Comparison of ENCODE assay signal across 8 cellular contexts in the genomic region with DNA sequence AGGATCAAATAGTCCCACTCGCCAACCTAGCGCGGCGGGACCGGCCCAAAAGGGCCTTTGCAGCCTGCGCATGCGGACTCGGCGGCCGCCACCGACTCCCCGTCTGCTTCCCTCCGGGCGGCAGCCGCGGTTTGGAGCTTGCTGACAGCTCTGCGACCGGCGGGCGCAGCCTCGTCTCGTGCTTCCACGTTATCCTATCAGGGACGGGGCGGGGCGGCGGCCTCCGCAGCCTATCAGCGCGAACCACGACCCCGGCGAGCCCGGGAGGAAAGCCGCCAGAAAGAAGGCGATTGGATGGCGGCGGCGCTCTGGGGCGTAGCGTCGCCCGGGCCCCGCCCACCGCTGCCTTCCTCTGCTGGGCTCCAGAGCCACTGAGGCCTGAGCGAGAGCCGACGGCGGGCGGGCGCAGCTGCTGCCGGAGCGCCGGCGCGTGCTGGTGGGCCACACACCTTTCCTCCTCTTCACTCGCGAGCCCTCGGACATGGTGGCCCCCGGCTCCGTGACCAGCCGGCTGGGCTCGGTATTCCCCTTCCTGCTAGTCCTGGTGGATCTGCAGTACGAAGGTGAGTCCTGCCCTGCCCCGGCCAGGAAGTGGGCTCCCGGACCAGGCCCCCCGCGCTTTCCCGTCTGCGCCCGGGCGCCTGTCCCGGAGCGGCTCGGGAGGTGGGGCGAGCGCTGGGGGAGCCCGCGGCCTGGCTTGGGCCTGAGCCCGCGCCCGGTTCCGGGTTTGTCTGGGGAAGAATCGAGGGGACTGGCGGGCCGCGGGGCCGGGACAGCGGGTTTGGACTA. TPM values are rescaled to one million over a fixed set of nuclear protein-coding genes. Genes with fewer than 3 reads are reported as not detected.
DNase-seq lines count a peak whose midpoint lies in the region; ATAC-seq and TF ChIP-seq lines count a peak whose summit lies in the region.

DNAJC3 (plus strand) TSS at position 365 of the 789 bp plus-strand sequence; CDS start at position 482, 117 bp downstream.

- intact Hi-C loops in Panc1 (cut with micrococcal nuclease; ENCODE audit: unreplicated experiment): loop anchor here (10.0 kb wide), 1 partner anchor 158 kb away; no protein-coding TSS in a partner anchor

- H3K36me3 ChIP-seq in Panc1 (ENCODE audit: control insufficient read depth, insufficient read depth, low read length): peaks cover 3% of the 10 kb centered on the region; the same call in 1 of the 2 replicates
- no peaks in the 10 kb centered on the region for H3K36me3 ChIP-seq in mucosa of stomach (ENCODE audit: control insufficient read depth, insufficient read depth, low read length)

- CTCF ChIA-PET in Panc1 (lab: Charles Lee): no interaction called here

- peak; percentile 97 for ATAC-seq in GM21723 (IDR thresholded peaks at IDR 0.05; ENCODE audit: unreplicated experiment)
- ATAC-seq in Panc1: peak; percentile 98
- peak; percentile 96 to 98 for ATAC-seq in activated T-cell treated with anti-CD3 and anti-CD28 coated beads, Interleukin-2, amount 50 U/mL, for 4 hours

- H3K9ac ChIP-seq in mucosa of stomach (ENCODE audit: low read length): peak within 1 kb of the TSS; percentile 91

- TF ChIP-seq CTCF in Panc1 (IDR thresholded peaks at IDR 0.05): no peak

- POLR2A ChIA-PET in Panc1 (lab: Charles Lee): interaction anchor here (0.7 kb wide), 1 partner anchor 16 kb away, joined by 7 read pairs; no protein-coding TSS in a partner anchor

- H3K9me3 ChIP-seq in Panc1 (ENCODE audit: control insufficient read depth, insufficient read depth, low read depth, low read length): no peaks in the 10 kb centered on the region
- H3K9me3 ChIP-seq in mucosa of stomach (ENCODE audit: control insufficient read depth, low read length): no peaks in the 10 kb centered on the region

- BruUV-seq in Panc1 (replicated peaks; lab: Mats Ljungman, UMichigan): no TSS peak

- H3K27ac ChIP-seq in Panc1 (ENCODE audit: low read length): peak within 1 kb of the TSS; percentile 88

- H3K27me3 Mint-ChIP-seq in activated T-cell treated with anti-CD3 and anti-CD28 coated beads, Interleukin-2, amount 50 U/mL, for 4 hours (ENCODE audit: low read depth): no peaks in the 10 kb centered on the region

- H3K27me3 ChIP-seq in Panc1 (ENCODE audit: control insufficient read depth, insufficient read depth, low read length) (no peaks in the 10 kb centered on the region), mucosa of stomach (ENCODE audit: control insufficient read depth, insufficient read depth, low read length) (no peaks in the 10 kb centered on the region)

- peaks cover 60% of the 10 kb centered on the region for H3K4me1 Mint-ChIP-seq in activated T-cell treated with anti-CD3 and anti-CD28 coated beads, Interleukin-2, amount 50 U/mL, for 4 hours (ENCODE audit: low read depth)

- in situ Hi-C loops in Panc1 (cut with HindIII; ENCODE audit: low pct_unique_long_range_greater_than_20kb, low sequenced_read_pairs): no loop called here

- H3K9me3 Mint-ChIP-seq in activated T-cell treated with anti-CD3 and anti-CD28 coated beads, Interleukin-2, amount 50 U/mL, for 4 hours: peaks cover 10% of the 10 kb centered on the region

- peaks cover 16% of the 10 kb centered on the region; the same call in 1 of the 2 replicates for H3K4me1 ChIP-seq in Panc1 (ENCODE audit: control insufficient read depth, insufficient read depth, low read length)
- H3K4me1 ChIP-seq in mucosa of stomach (ENCODE audit: control insufficient read depth, insufficient read depth, low read length): peaks cover 24% of the 10 kb centered on the region

- peaks cover 26% of the 10 kb centered on the region for H3K36me3 Mint-ChIP-seq in activated T-cell treated with anti-CD3 and anti-CD28 coated beads, Interleukin-2, amount 50 U/mL, for 4 hours (ENCODE audit: insufficient read depth)

- DNase-seq in DMS53 (lab: John Stamatoyannopoulos, UW) (peak; percentile 95), KG1 (lab: John Stamatoyannopoulos, UW) (peak; percentile 93), Panc1 (ENCODE audit: low read depth, low spot score) (peak; percentile 43), erythroblast (lab: John Stamatoyannopoulos, UW) (peak; percentile 98 to 99)
- peak; percentile 98 for DNase-seq in activated T-cell treated with anti-CD3 and anti-CD28 coated beads, Interleukin-2, amount 50 U/mL, for 4 hours
- peak; percentile 95 for DNase-seq in stimulated activated CD8-positive, alpha-beta memory T cell treated with anti-CD3 and anti-CD28 coated beads, Interleukin-7, amount 100 ng/mL, for 1 hour (ENCODE audit: low read depth in 2 of 2)

- H3K4me3 ChIP-seq in Panc1 (ENCODE audit: low read depth in 2 of 2, low read length in 2 of 2) (peak within 1 kb of the TSS; percentile 58 to 86), mucosa of stomach (ENCODE audit: low read length) (peak within 1 kb of the TSS; percentile 92)

- TF ChIP-seq POLR2A in erythroblast (IDR thresholded peaks at IDR 0.05; ENCODE audit: low read length): peak; percentile 97

- H3K4me3 Mint-ChIP-seq in activated T-cell treated with anti-CD3 and anti-CD28 coated beads, Interleukin-2, amount 50 U/mL, for 4 hours: peak within 1 kb of the TSS; percentile 98

RNA-seq across cellular contexts. Expression of gene DNAJC3, which starts in this region (rescaled TPM):
- 25.7 TPM for total RNA-seq in Panc1 (2021; ENCODE audit: unreplicated experiment)
- 8.5 TPM for polyA plus RNA-seq in Panc1 (2012; ENCODE audit: insufficient read length)
- total RNA-seq in activated T-cell treated with anti-CD3 and anti-CD28 coated beads, Interleukin-2, amount 50 U/mL, for 4 hours: 10 to 100 TPM; 30.2 to 39.3 (median 31.2) TPM

Comparison
In these comparisons a context has a peak if more than half of its experiments do, and no peak if none do; other contexts are left out.
1. Peak in every context shown above with its lines: DNase-seq, ATAC-seq, H3K4me3 ChIP-seq and H3K27ac ChIP-seq.
2. DNase-seq: peak in every context shown above with its lines; median percentile 98 in erythroblast; 98 in activated T-cell treated with anti-CD3 and anti-CD28 coated beads, Interleukin-2, amount 50 U/mL, for 4 hours; 95 in DMS53; 95 in stimulated activated CD8-positive, alpha-beta memory T cell treated with anti-CD3 and anti-CD28 coated beads, Interleukin-7, amount 100 ng/mL, for 1 hour; 93 in KG1; 43 in Panc1.